In genomic region chr5:124661317-124662141, GRCh38 we compare ENCODE assay signal across 8 cellular contexts.
DNase-seq lines count a peak whose midpoint lies in the region; ATAC-seq and TF ChIP-seq lines count a peak whose summit lies in the region.

No MANE protein-coding gene starts in this region.

- peaks cover 100% of the 10 kb centered on the region for H3K4me1 ChIP-seq in Panc1 (ENCODE audit: control insufficient read depth, insufficient read depth, low read length)
- peaks cover 14% of the 10 kb centered on the region for H3K4me1 ChIP-seq in fibroblast of lung (ENCODE audit: control insufficient read depth, extremely low read depth, insufficient read depth, low read length)
- peaks cover 39 to 72% of the 10 kb centered on the region in 2 donors for H3K4me1 ChIP-seq in neuronal stem cell (ENCODE audit: control insufficient read depth in 2 of 2, insufficient read depth in 1 of 2, low read depth in 1 of 2, low read length in 2 of 2)

- POLR2A ChIA-PET in AG04450 (lab: Yijun Ruan, JAX) = interaction anchor here (0.6 to 1.7 kb wide), 10 partner anchors 10 to 1560 kb away, joined by 3 to 12 read pairs (median 4); no protein-coding TSS in a partner anchor
- POLR2A ChIA-PET in Panc1 (lab: Charles Lee) = interaction anchor here (0.6 to 0.7 kb wide), 2 partner anchors 10 to 1176 kb away, joined by 3 to 8 read pairs; no protein-coding TSS in a partner anchor

- H3K79me1 ChIP-seq in neuronal stem cell (ENCODE audit: low read depth, low read length) = no peaks in the 10 kb centered on the region

- H2BK5ac ChIP-seq in neuronal stem cell (ENCODE audit: low read length) = no peak overlapping the region

- no peak overlapping the region for H4K91ac ChIP-seq in neuronal stem cell (ENCODE audit: low read depth, low read length, poor library complexity)

- H3K36me3 ChIP-seq in Panc1 (ENCODE audit: control insufficient read depth, insufficient read depth, low read length) (no peaks in the 10 kb centered on the region), fibroblast of lung (ENCODE audit: control insufficient read depth, insufficient read depth, low read length) (no peaks in the 10 kb centered on the region), neuronal stem cell (replicated peaks in 1 of 2; ENCODE audit: control insufficient read depth in 2 of 2, insufficient read depth in 2 of 2, low read length in 2 of 2) (no peaks in the 10 kb centered on the region)

- H3K4me2 ChIP-seq in fibroblast of lung (ENCODE audit: extremely low read depth, insufficient read depth, low read length) (peak overlapping the region; percentile 53), neuronal stem cell (ENCODE audit: insufficient read depth, low read length, poor library complexity, severe bottlenecking) (peak overlapping the region; percentile 29)

- intact Hi-C loops in Panc1 (cut with micrococcal nuclease; ENCODE audit: unreplicated experiment) = no loop called here

- no peak overlapping the region for H2BK12ac ChIP-seq in neuronal stem cell (ENCODE audit: low read length)

- no peak overlapping the region for H2BK120ac ChIP-seq in neuronal stem cell (ENCODE audit: low read depth, low read length)

- H2BK15ac ChIP-seq in neuronal stem cell (ENCODE audit: low read length) = no peak overlapping the region

- H3K9me3 ChIP-seq in AG04450 (ENCODE audit: control insufficient read depth, insufficient read depth, low read length) (no peaks in the 10 kb centered on the region), Panc1 (ENCODE audit: control insufficient read depth, insufficient read depth, low read depth, low read length) (no peaks in the 10 kb centered on the region), fibroblast of lung (ENCODE audit: control insufficient read depth, insufficient read depth, low read depth, low read length) (no peaks in the 10 kb centered on the region), neuronal stem cell (replicated peaks in 1 of 2; ENCODE audit: control insufficient read depth in 2 of 2, insufficient read depth in 1 of 2, low read depth in 1 of 2, low read length in 2 of 2) (no peaks in the 10 kb centered on the region)

- WGBS in neuronal stem cell (ENCODE audit: extremely low coverage in 2 of 2, insufficient read length in 2 of 2, insufficient replicate concordance in 1 of 2), 2 donors = no CpG with 5 or more reads among the region's 7 CpGs

- no peak overlapping the region for H4K8ac ChIP-seq in neuronal stem cell (ENCODE audit: low read depth, low read length)

- in situ Hi-C loops in Panc1 (cut with HindIII; ENCODE audit: low pct_unique_long_range_greater_than_20kb, low sequenced_read_pairs) = no loop called here

- no peak overlapping the region for H3K14ac ChIP-seq in neuronal stem cell (ENCODE audit: low read length)

- no peak overlapping the region for H3K4ac ChIP-seq in neuronal stem cell (ENCODE audit: low read length)

- H3K27me3 ChIP-seq in AG04450 (ENCODE audit: control insufficient read depth, insufficient read depth, low read length) (no peaks in the 10 kb centered on the region), Panc1 (ENCODE audit: control insufficient read depth, insufficient read depth, low read length) (no peaks in the 10 kb centered on the region), fibroblast of lung (ENCODE audit: control insufficient read depth, insufficient read depth, low read length) (no peaks in the 10 kb centered on the region), neuronal stem cell (ENCODE audit: control insufficient read depth in 3 of 3, insufficient read depth in 3 of 3, low read depth in 1 of 3, low read length in 3 of 3) (no peaks in the 10 kb centered on the region)

- H3K27ac ChIP-seq in AG04450 (ENCODE audit: low read depth, low read length) (peak overlapping the region; percentile 53), Panc1 (ENCODE audit: low read length) (peak overlapping the region; percentile 100), fibroblast of lung (ENCODE audit: insufficient read depth, low read length) (peak overlapping the region; percentile 70), neuronal stem cell (replicated peaks; ENCODE audit: low read length) (peak overlapping the region; percentile 84)

- TF ChIP-seq CTCF in AG04450 (IDR thresholded peaks at IDR 0.05; ENCODE audit: low read depth, low read length) (no peak), Panc1 (IDR thresholded peaks at IDR 0.05) (no peak), fibroblast of lung (conservative IDR thresholded peaks at IDR 0.05 in 1 of 2, IDR thresholded peaks at IDR 0.05 in 1 of 2; ENCODE audit: low read depth in 1 of 2, low read length in 2 of 2) (no peak)

- H3K9ac ChIP-seq in fibroblast of lung (ENCODE audit: insufficient read depth, low read length) = no peak overlapping the region
- no peak overlapping the region for H3K9ac ChIP-seq in neuronal stem cell (ENCODE audit: low read depth, low read length, poor library complexity)

- H3K79me2 ChIP-seq in fibroblast of lung (ENCODE audit: control insufficient read depth, insufficient read depth, low read length) = peaks cover 12% of the 10 kb centered on the region

- no peak overlapping the region for H2AK5ac ChIP-seq in neuronal stem cell (ENCODE audit: low read depth, low read length)

- CTCF ChIA-PET in AG04450 (lab: Charles Lee) = no interaction called here
- CTCF ChIA-PET in Panc1 (lab: Charles Lee) = interaction anchor here (0.6 kb wide), 1 partner anchor 1173 kb away, joined by 3 read pairs; no protein-coding TSS in a partner anchor

- ATAC-seq in Panc1 = peak; percentile 80
- ATAC-seq in GM21367 (IDR thresholded peaks at IDR 0.05; ENCODE audit: unreplicated experiment) = no peak
- ATAC-seq in HG03196 (IDR thresholded peaks at IDR 0.05; ENCODE audit: unreplicated experiment) = no peak

- DNase-seq in AG04450 (ENCODE audit: low read depth, low spot score) (peak; percentile 76), HS-27A (ENCODE audit: low read depth) (peak; percentile 58), Panc1 (ENCODE audit: low read depth, low spot score) (no peak), fibroblast of lung (ENCODE audit: low read depth in 2 of 2) (peak; percentile 67 to 98), neuronal stem cell (ENCODE audit: low spot score) (peak; percentile 86)
- no peak for DNase-seq in activated naive CD4-positive, alpha-beta T cell treated with anti-CD3 and anti-CD28 coated beads, Interleukin-2, amount 50 U/mL, for 16 hours

- no peaks in the 10 kb centered on the region for H4K20me1 ChIP-seq in fibroblast of lung (ENCODE audit: control insufficient read depth, extremely low read depth, insufficient read depth, low read length)

- no peak overlapping the region for H3K18ac ChIP-seq in neuronal stem cell (ENCODE audit: low read length)

- BruUV-seq in Panc1 (replicated peaks; lab: Mats Ljungman, UMichigan) = no TSS peak

- H3K23ac ChIP-seq in neuronal stem cell (ENCODE audit: low read depth, low read length, poor library complexity) = no peak overlapping the region

- peak overlapping the region; percentile 21 for H3K4me3 ChIP-seq in AG04450 (ENCODE audit: low read depth, low read length)
- peak overlapping the region in 1 of 2 experiments; percentile 21; a peak in 2 of 4 replicates for H3K4me3 ChIP-seq in Panc1 (ENCODE audit: low read depth in 2 of 2, low read length in 2 of 2)
- H3K4me3 ChIP-seq in fibroblast of lung (replicated peaks in 1 of 4; ENCODE audit: control extremely low read depth in 1 of 4, insufficient read depth in 1 of 4, low read depth in 3 of 4, low read length in 4 of 4) = peak overlapping the region in 1 of 4 experiments; percentile 16
- H3K4me3 ChIP-seq in neuronal stem cell (ENCODE audit: low read length in 2 of 2) = no peak overlapping the region

- H2AFZ ChIP-seq in fibroblast of lung (ENCODE audit: low read length) (no peak overlapping the region), neuronal stem cell (ENCODE audit: low read length) (no peak overlapping the region)

Comparison
In these comparisons a context has a peak if more than half of its experiments do, and no peak if none do; other contexts are left out.
1. DNase-seq: peak in AG04450 (single experiment), HS-27A (single experiment), fibroblast of lung (2 of 2) and neuronal stem cell (single experiment); none in Panc1 (single experiment) and activated naive CD4-positive, alpha-beta T cell treated with anti-CD3 and anti-CD28 coated beads, Interleukin-2, amount 50 U/mL, for 16 hours (single experiment).
2. Peak in every context shown above with its lines, with median percentiles within 50 percentile points of each other: H3K27ac ChIP-seq.